ENCODE assay signal across 1 cellular context in the genomic region with DNA sequence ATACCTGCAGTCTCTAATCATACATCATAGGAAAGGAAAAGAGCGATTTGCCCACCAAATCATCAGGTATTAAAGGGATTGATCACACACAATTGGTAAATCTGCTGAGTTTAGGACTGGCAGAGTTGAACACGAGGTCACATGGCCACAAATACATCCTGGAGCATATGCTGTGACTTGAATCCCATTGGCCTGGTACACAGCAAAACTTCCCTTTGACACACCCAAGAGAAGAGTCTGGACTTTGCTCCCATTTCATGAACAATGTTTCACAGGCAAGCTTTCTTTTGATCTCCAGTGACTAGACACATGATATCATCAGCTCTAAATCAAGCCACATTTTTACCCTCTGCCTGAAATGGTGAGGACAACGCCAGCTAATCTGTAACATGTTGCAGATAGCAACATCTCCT.
TF ChIP-seq lines count a peak whose summit lies in the region.

No MANE protein-coding gene starts in this region.

TF ChIP-seq in HepG2, 621 proteins besides CTCF, POLR2A, EP300 and RAD21 (continued from another document):
- TF ChIP-seq, protein P1, sequence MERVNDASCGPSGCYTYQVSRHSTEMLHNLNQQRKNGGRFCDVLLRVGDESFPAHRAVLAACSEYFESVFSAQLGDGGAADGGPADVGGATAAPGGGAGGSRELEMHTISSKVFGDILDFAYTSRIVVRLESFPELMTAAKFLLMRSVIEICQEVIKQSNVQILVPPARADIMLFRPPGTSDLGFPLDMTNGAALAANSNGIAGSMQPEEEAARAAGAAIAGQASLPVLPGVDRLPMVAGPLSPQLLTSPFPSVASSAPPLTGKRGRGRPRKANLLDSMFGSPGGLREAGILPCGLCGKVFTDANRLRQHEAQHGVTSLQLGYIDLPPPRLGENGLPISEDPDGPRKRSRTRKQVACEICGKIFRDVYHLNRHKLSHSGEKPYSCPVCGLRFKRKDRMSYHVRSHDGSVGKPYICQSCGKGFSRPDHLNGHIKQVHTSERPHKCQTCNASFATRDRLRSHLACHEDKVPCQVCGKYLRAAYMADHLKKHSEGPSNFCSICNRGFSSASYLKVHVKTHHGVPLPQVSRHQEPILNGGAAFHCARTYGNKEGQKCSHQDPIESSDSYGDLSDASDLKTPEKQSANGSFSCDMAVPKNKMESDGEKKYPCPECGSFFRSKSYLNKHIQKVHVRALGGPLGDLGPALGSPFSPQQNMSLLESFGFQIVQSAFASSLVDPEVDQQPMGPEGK (CRISPR knock-in tag; IDR thresholded peaks at IDR 0.05) = 0 out of 2 replicates have a peak, but pooled peaks have one; percentile 23
- TF ChIP-seq GATAD2A (CRISPR knock-in tag; IDR thresholded peaks at IDR 0.05) (peak; percentile 93), YEATS4 (CRISPR knock-in tag; IDR thresholded peaks at IDR 0.05; ENCODE audit: borderline replicate concordance) (peak; percentile 65; the same call in 1 of the 2 replicates), FOXA1 (IDR thresholded peaks at IDR 0.05) (no peak), FOXA1 (CRISPR knock-in tag; IDR thresholded peaks at IDR 0.05) (peak; percentile 70), NFE2 (CRISPR knock-in tag; IDR thresholded peaks at IDR 0.05) (peak; percentile 76), ESRRA (CRISPR knock-in tag; IDR thresholded peaks at IDR 0.05; ENCODE audit: low read depth) (0 out of 2 replicates have a peak, but pooled peaks have one; percentile 36), ZNF564 (CRISPR knock-in tag; IDR thresholded peaks at IDR 0.05) (no peak), ZNF256 (CRISPR knock-in tag; conservative IDR thresholded peaks at IDR 0.05) (no peak), FOXO1 (CRISPR knock-in tag; IDR thresholded peaks at IDR 0.05) (peak; percentile 78; the same call in 1 of the 2 replicates), SAFB2 (CRISPR knock-in tag; IDR thresholded peaks at IDR 0.05; ENCODE audit: borderline replicate concordance, low read depth) (no peak), ZNF432 (CRISPR knock-in tag; IDR thresholded peaks at IDR 0.05; ENCODE audit: borderline replicate concordance) (no peak), IRF2 (CRISPR knock-in tag; IDR thresholded peaks at IDR 0.05) (peak; percentile 65; the same call in 1 of the 2 replicates), NFYB (CRISPR knock-in tag; IDR thresholded peaks at IDR 0.05) (peak; percentile 64), KDM6A (CRISPR knock-in tag; IDR thresholded peaks at IDR 0.05; ENCODE audit: low read depth) (peak; percentile 95), KDM1A (CRISPR knock-in tag; IDR thresholded peaks at IDR 0.05) (0 out of 2 replicates have a peak, but pooled peaks have one; percentile 39), LCORL (IDR thresholded peaks at IDR 0.05) (no peak), LCORL (CRISPR knock-in tag; IDR thresholded peaks at IDR 0.05) (peak; percentile 82), ZNF543 (CRISPR knock-in tag; IDR thresholded peaks at IDR 0.05) (no peak), ZNF713 (CRISPR knock-in tag; IDR thresholded peaks at IDR 0.05) (no peak), ZNF878 (CRISPR knock-in tag; IDR thresholded peaks at IDR 0.05) (peak; percentile 85; the same call in 1 of the 2 replicates)
- TF ChIP-seq, protein P2, sequence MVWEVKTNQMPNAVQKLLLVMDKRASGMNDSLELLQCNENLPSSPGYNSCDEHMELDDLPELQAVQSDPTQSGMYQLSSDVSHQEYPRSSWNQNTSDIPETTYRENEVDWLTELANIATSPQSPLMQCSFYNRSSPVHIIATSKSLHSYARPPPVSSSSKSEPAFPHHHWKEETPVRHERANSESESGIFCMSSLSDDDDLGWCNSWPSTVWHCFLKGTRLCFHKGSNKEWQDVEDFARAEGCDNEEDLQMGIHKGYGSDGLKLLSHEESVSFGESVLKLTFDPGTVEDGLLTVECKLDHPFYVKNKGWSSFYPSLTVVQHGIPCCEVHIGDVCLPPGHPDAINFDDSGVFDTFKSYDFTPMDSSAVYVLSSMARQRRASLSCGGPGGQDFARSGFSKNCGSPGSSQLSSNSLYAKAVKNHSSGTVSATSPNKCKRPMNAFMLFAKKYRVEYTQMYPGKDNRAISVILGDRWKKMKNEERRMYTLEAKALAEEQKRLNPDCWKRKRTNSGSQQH (CRISPR knock-in tag; IDR thresholded peaks at IDR 0.05; ENCODE audit: low read depth) = 0 out of 2 replicates have a peak, but pooled peaks have one; percentile 17
- TF ChIP-seq, protein P3, sequence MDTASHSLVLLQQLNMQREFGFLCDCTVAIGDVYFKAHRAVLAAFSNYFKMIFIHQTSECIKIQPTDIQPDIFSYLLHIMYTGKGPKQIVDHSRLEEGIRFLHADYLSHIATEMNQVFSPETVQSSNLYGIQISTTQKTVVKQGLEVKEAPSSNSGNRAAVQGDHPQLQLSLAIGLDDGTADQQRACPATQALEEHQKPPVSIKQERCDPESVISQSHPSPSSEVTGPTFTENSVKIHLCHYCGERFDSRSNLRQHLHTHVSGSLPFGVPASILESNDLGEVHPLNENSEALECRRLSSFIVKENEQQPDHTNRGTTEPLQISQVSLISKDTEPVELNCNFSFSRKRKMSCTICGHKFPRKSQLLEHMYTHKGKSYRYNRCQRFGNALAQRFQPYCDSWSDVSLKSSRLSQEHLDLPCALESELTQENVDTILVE (CRISPR knock-in tag; IDR thresholded peaks at IDR 0.05) = peak; percentile 77
